ENCODE assay signal across 1 cellular context in the genomic region with DNA sequence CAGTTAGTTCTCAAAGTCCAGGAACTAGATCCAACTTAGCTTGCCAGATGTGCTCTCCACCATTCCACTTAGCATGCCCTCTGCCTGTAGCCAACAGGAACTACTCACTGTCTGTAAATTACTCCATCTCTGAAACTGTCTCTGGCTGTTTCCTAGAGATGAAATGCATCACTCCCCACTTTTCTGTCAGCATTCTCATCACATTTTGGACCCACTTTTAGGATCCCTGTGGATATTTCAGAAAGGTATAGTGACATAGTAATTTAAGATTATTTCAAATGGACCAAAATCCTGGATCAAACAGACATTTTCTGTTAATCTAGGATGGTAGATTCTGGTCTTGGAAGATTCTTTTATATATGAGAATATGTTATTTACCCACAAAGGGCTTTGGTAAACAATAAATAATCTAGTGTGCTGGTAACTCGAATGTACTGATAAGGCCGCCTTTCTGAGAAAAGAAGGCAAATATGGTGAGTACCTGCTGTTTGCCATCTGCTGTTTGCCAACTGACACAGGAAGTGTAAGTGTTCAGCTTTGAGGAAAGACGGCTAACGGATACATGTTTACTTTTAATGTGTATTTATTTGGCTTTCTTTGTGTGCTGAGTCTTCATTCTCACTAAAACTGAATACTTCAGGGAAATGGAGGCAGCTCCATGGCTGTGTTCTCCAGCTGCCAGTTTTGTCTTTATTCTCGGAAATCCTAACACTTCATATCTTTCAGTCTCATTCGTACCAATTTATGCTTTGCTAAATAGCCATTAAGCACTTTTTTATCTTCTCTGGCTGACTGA.
TF ChIP-seq lines count a peak whose summit lies in the region.

No MANE protein-coding gene starts in this region.

TF ChIP-seq in H1, 55 proteins besides CTCF, POLR2A, EP300 and RAD21:
- TF ChIP-seq RXRA (IDR thresholded peaks at IDR 0.05; ENCODE audit: insufficient read depth, low read depth, low read length): no peak
- TF ChIP-seq SIX5 (IDR thresholded peaks at IDR 0.05; ENCODE audit: low read depth, low read length): no peak
- TF ChIP-seq RNF2 (IDR thresholded peaks at IDR 0.05; ENCODE audit: borderline replicate concordance, low read depth, low read length, missing control alignments, poor library complexity, severe bottlenecking): no peak
- TF ChIP-seq SUZ12 (IDR thresholded peaks at IDR 0.05; ENCODE audit: low read length): no peak
- TF ChIP-seq TAF7 (optimal IDR thresholded peaks at IDR 0.05; ENCODE audit: borderline replicate concordance, low read depth, low read length): no peak
- no peak for TF ChIP-seq NANOG (IDR thresholded peaks at IDR 0.05; ENCODE audit: insufficient read depth, low read depth, low read length, poor library complexity, severe bottlenecking)
- no peak for TF ChIP-seq SIRT6 (IDR thresholded peaks at IDR 0.05; ENCODE audit: low read length)
